9 cellular contexts compared by ENCODE assay signal in genomic region chr5:135543151-135543818, GRCh38. TPM values are rescaled to one million over a fixed set of nuclear protein-coding genes. Genes with fewer than 3 reads are reported as not detected.
DNase-seq lines count a peak whose midpoint lies in the region; ATAC-seq and TF ChIP-seq lines count a peak whose summit lies in the region.
"Had no signal": no experiment of that assay in that cellular context is flagged by ENCODE, and none has a peak within 500 bp of the region (broad histone marks: within the 10 kb centered on the region; RNA-seq: fewer than 3 reads in every experiment).

No MANE protein-coding gene starts in this region.

- H3K36me3 Mint-ChIP-seq in CD14-positive monocyte = peaks cover 0 to 10% of the 10 kb centered on the region in 2 donors

- H3K9me3 Mint-ChIP-seq in CD14-positive monocyte = peaks cover 0 to 25% (median 10%) of the 10 kb centered on the region in 7 donors

- no peak for ATAC-seq in HG03460 (IDR thresholded peaks at IDR 0.05; ENCODE audit: unreplicated experiment)
- no peak for ATAC-seq in HG03196 (IDR thresholded peaks at IDR 0.05; ENCODE audit: unreplicated experiment)

- H3K27ac Mint-ChIP-seq in CD14-positive monocyte = no peak overlapping the region

- H3K9me2 ChIP-seq in neural cell (ENCODE audit: insufficient read depth, low read length) = no peaks in the 10 kb centered on the region

- peaks cover 23% of the 10 kb centered on the region for H3K4me1 Mint-ChIP-seq in CD14-positive monocyte

- H3K27me3 Mint-ChIP-seq in CD14-positive monocyte (ENCODE audit: low read depth in 3 of 3) = peaks cover 96 to 99% (median 97%) of the 10 kb centered on the region in 3 donors

- H3K4me3 ChIP-seq in H7 (ENCODE audit: insufficient read depth, low read depth, low read length) (peak overlapping the region; percentile 10; the same call in 1 of the 2 replicates), dorsolateral prefrontal cortex (peak overlapping the region; percentile 0 to 65 (median 44)), neural cell (ENCODE audit: low read length) (peak overlapping the region; percentile 45)

- H3K27me3 ChIP-seq in H7 (ENCODE audit: control insufficient read depth, insufficient read depth, low read length) = peaks cover 100% of the 10 kb centered on the region
- peaks cover 0 to 88% (median 50%) of the 10 kb centered on the region in 45 donors for H3K27me3 ChIP-seq in dorsolateral prefrontal cortex
- H3K27me3 ChIP-seq in neural cell (ENCODE audit: insufficient read depth, low read depth, low read length) = peaks cover 100% of the 10 kb centered on the region

- H3K36me3 ChIP-seq in H7 (replicated peaks; ENCODE audit: control insufficient read depth, insufficient read depth, low read length) = no peaks in the 10 kb centered on the region
- no peaks in the 10 kb centered on the region for H3K36me3 ChIP-seq in neural cell (ENCODE audit: insufficient read depth, low read length)

- intact Hi-C loops in CD14-positive monocyte (cut with micrococcal nuclease) (loop anchor here in 1 of 2 donors (10.0 kb wide), 1 partner anchor 178 kb away; no protein-coding TSS in a partner anchor), dorsolateral prefrontal cortex (cut with DNase I) (no loop called here)

- no peak for TF ChIP-seq EP300 in neural cell (conservative IDR thresholded peaks at IDR 0.05; ENCODE audit: poor library complexity, severe bottlenecking)

- H3K9ac ChIP-seq in neural cell (ENCODE audit: low read length) = no peak overlapping the region

- no peak overlapping the region for H3K27ac ChIP-seq in dorsolateral prefrontal cortex
- H3K27ac ChIP-seq in neural cell (ENCODE audit: low read length) = no peak overlapping the region

- no peak for DNase-seq in CD14-positive monocyte (ENCODE audit: low spot score)
- DNase-seq in H7 = peak; percentile 86
- no peak for DNase-seq in dorsolateral prefrontal cortex
- no peak for DNase-seq in cerebellar nuclear complex (lab: John Stamatoyannopoulos, UW)
- DNase-seq in foreskin melanocyte = no peak

- peak overlapping the region; percentile 86 to 91 for H3K4me3 Mint-ChIP-seq in CD14-positive monocyte

- H3F3A ChIP-seq in neural cell (ENCODE audit: insufficient read depth, low read length, poor library complexity, severe bottlenecking) = no peaks in the 10 kb centered on the region

- TF ChIP-seq RAD21 in neural cell (conservative IDR thresholded peaks at IDR 0.05) = no peak

- no peak for TF ChIP-seq CTCF in CD14-positive monocyte (IDR thresholded peaks at IDR 0.05)
- TF ChIP-seq CTCF in dorsolateral prefrontal cortex (IDR thresholded peaks at IDR 0.05 in 54 of 56, conservative IDR thresholded peaks at IDR 0.05 in 2 of 56; ENCODE audit: low read depth in 1 of 56, partially characterized antibody in 56 of 56) = no peak
- no peak for TF ChIP-seq CTCF in neural cell (IDR thresholded peaks at IDR 0.05; ENCODE audit: poor library complexity, severe bottlenecking)

- no peaks in the 10 kb centered on the region for H4K20me1 ChIP-seq in neural cell (ENCODE audit: insufficient read depth)

- no peaks in the 10 kb centered on the region for H3K79me2 ChIP-seq in neural cell (replicated peaks; ENCODE audit: insufficient read depth, low read length)

- no peak overlapping the region for H3K4me2 ChIP-seq in neural cell (ENCODE audit: low read length)

- H2AFZ ChIP-seq in neural cell (ENCODE audit: low read depth, low read length) = no peak overlapping the region

- no peaks in the 10 kb centered on the region for H3K9me3 ChIP-seq in neural cell (ENCODE audit: low read length)

TF ChIP-seq in neural cell, 6 proteins besides CTCF, POLR2A, EP300 and RAD21:
- TF ChIP-seq SMC3 (conservative IDR thresholded peaks at IDR 0.05; ENCODE audit: poor library complexity) (no peak), EZH2 (IDR thresholded peaks at IDR 0.05; ENCODE audit: borderline replicate concordance, insufficient read depth, low read length, poor library complexity, severe bottlenecking) (no peak), TAF1 (IDR thresholded peaks at IDR 0.05; ENCODE audit: low read depth) (no peak)
TF ChIP-seq in neural cell: peak in this region for 0.

RNA-seq across cellular contexts. Expression of gene NEUROG1, which starts 7.5 kb away (rescaled TPM):
- polyA plus RNA-seq in CD14-positive monocyte = not detected
- not detected in 2 replicates for total RNA-seq in H7 (2014; rRNA removed; shearing (Covaris generic))
- total RNA-seq in dorsolateral prefrontal cortex = not detected
- polyA plus RNA-seq in neural cell = not detected in 2 replicates
- 0.49 TPM in 1 of 2 replicates, not detected in the other for polyA minus RNA-seq in neural cell
- total RNA-seq: T-helper 1 cell treated with Interleukin-12 subunit alpha and Interleukin-12 subunit beta and Interleukin-4 antibody, amounts not matched to agents 30 ng/mL and 1 ng/mL, for 36 hours had no signal

RNA-seq across cellular contexts. Expression of gene CXCL14, which starts 35.5 kb away (rescaled TPM):
- polyA plus RNA-seq in CD14-positive monocyte (under 1 TPM in 1 of 2 donors, not detected in 1; 0.12 TPM), neural cell (1.1 TPM in 1 of 2 replicates, not detected in the other)
- total RNA-seq in H7 (2014; rRNA removed; shearing (Covaris generic)) = 2.7 and 4.2 TPM in 2 replicates
- 100 to 1,000 TPM in 3 of 120 experiments, 10 to 100 TPM in 116, 1 to 10 TPM in 1; 8.6 to 119 (median 41.0) TPM for total RNA-seq in dorsolateral prefrontal cortex
- not detected in 2 replicates for polyA minus RNA-seq in neural cell
- total RNA-seq: T-helper 1 cell treated with Interleukin-12 subunit alpha and Interleukin-12 subunit beta and Interleukin-4 antibody, amounts not matched to agents 30 ng/mL and 1 ng/mL, for 36 hours had no signal
